8 cellular contexts compared by ENCODE assay signal in the genomic region with DNA sequence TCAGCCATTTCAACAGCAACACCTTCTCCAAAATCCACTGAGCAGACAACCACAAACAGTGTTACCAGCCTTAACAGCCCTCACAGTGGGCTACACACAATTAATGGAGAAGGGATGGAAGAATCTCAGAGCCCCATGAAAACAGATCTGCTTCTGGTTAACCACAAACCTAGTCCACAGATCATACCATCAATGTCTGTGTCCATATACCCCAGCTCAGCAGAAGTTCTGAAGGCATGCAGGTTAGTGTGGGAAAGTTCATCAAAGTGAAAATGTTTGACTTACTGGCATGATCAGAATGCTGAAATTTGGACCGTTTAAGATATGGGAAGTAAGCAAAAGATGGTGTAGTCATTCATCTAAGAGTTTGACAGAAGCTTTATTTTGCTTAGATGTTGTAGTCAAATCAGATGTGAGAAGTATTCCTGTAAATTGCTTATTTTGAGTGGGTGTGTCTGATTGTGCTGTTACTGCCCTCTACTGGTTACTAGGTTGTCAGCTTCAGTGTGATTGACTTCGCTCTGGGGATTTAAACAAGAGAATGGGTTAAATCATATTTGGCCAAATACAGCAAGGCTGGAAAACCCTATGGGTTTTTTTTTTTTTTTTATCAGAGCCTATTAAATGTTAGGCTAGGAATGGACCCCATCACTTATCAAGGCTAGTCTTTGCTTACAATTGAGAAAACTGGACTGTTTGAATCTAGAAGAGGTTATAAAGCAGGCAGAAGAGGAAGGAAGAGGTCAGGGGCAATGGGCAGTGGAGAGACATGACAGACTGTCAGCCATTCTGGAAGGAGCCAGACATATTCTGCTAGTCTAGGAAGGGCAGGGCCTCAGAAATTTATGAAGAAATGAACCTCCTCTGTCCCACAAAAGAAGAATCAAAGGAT.
DNase-seq lines count a peak whose midpoint lies in the region; ATAC-seq, FAIRE-seq and TF ChIP-seq lines count a peak whose summit lies in the region.

No MANE protein-coding gene starts in this region.

- TF ChIP-seq CTCF in A673 (conservative IDR thresholded peaks at IDR 0.05; ENCODE audit: low read depth, low read length) (peak; percentile 88), LNCAP (IDR thresholded peaks at IDR 0.05) (peak; percentile 50), esophagus squamous epithelium (IDR thresholded peaks at IDR 0.05) (peak; percentile 37 to 65 (median 51)), neutrophil (IDR thresholded peaks at IDR 0.05) (no peak)

- H3K9me3 ChIP-seq in A673 (ENCODE audit: low read depth, low read length, poor library complexity, severe bottlenecking), result no peaks in the 10 kb centered on the region
- H3K9me3 ChIP-seq in esophagus squamous epithelium, result no peaks in the 10 kb centered on the region
- H3K9me3 ChIP-seq in neutrophil, result no peaks in the 10 kb centered on the region

- POLR2A ChIA-PET in A673 (lab: Charles Lee; ENCODE audit: low non-redundant PET), result interaction anchor here (0.7 to 0.8 kb wide), 2 partner anchors 15 to 112 kb away, joined by 4 to 11 read pairs; no protein-coding TSS in a partner anchor

- CTCF ChIA-PET in A673 (lab: Charles Lee), result interaction anchor here (0.6 to 0.7 kb wide), 2 partner anchors 51 to 492 kb away, joined by 3 to 4 read pairs; no protein-coding TSS in a partner anchor

- peaks cover 3% of the 10 kb centered on the region for H3K9me3 Mint-ChIP-seq in T-helper 2 cell treated with Interferon-gamma antibody and Interleukin-4, amounts not matched to agents 5 μg/mL and 100 μg/mL, for 36 hours

- DNase-seq in A673 (ENCODE audit: low spot score) (peak; percentile 77), esophagus squamous epithelium (lab: John Stamatoyannopoulos, UW) (no peak), iPS-NIHi7 (ENCODE audit: extremely low spot score) (no peak)
- no peak for DNase-seq in T-helper 2 cell treated with Interferon-gamma antibody and Interleukin-4, amounts not matched to agents 5 μg/mL and 100 μg/mL, for 36 hours (ENCODE audit: low spot score)

- TF ChIP-seq POLR2A in esophagus squamous epithelium (IDR thresholded peaks at IDR 0.05), result no peak

- peak; percentile 93 for FAIRE-seq in G401.6 (lab: Jason Lieb, UNC)

- H3K4me3 Mint-ChIP-seq in T-helper 2 cell treated with Interferon-gamma antibody and Interleukin-4, amounts not matched to agents 5 μg/mL and 100 μg/mL, for 36 hours, result no peak overlapping the region

- no peak for ATAC-seq in GM18517 (IDR thresholded peaks at IDR 0.05; ENCODE audit: unreplicated experiment)

- no peak overlapping the region for H3K4me3 ChIP-seq in A673 (ENCODE audit: low read depth, low read length, poor library complexity, severe bottlenecking)
- H3K4me3 ChIP-seq in esophagus squamous epithelium, result no peak overlapping the region
- H3K4me3 ChIP-seq in neutrophil (ENCODE audit: low read depth in 1 of 2, low read length in 1 of 2), result no peak overlapping the region

- WGBS in esophagus squamous epithelium, 2 donors, result 21% methylated on average over 2 of the region's 2 CpGs

- H3K36me3 Mint-ChIP-seq in T-helper 2 cell treated with Interferon-gamma antibody and Interleukin-4, amounts not matched to agents 5 μg/mL and 100 μg/mL, for 36 hours (ENCODE audit: low read depth), result peaks cover 36% of the 10 kb centered on the region

- no TSS peak for BruUV-seq in A673 (replicated peaks; lab: Mats Ljungman, UMichigan)

- H3K36me3 ChIP-seq in A673 (ENCODE audit: insufficient read depth, low read length, poor library complexity, severe bottlenecking), result peaks cover 19% of the 10 kb centered on the region
- H3K36me3 ChIP-seq in esophagus squamous epithelium, result peaks cover 0 to 11% (median 0%) of the 10 kb centered on the region in 3 donors
- peaks cover 9% of the 10 kb centered on the region for H3K36me3 ChIP-seq in neutrophil

- H3K27me3 ChIP-seq in A673 (replicated peaks; ENCODE audit: insufficient read depth, low read depth, low read length, poor library complexity), result no peaks in the 10 kb centered on the region
- no peaks in the 10 kb centered on the region for H3K27me3 ChIP-seq in esophagus squamous epithelium
- H3K27me3 ChIP-seq in neutrophil, result no peaks in the 10 kb centered on the region

- H3K4me1 Mint-ChIP-seq in T-helper 2 cell treated with Interferon-gamma antibody and Interleukin-4, amounts not matched to agents 5 μg/mL and 100 μg/mL, for 36 hours (ENCODE audit: low read depth), result peaks cover 35% of the 10 kb centered on the region

- intact Hi-C loops in A673 (cut with micrococcal nuclease; ENCODE audit: unreplicated experiment), result loop anchor here (5.0 kb wide), 1 partner anchor 198 kb away; a partner anchor contains a TSS
- intact Hi-C loops in esophagus squamous epithelium (cut with DNase I), result no loop called here

- H3K4me1 ChIP-seq in A673 (ENCODE audit: insufficient read depth, low read length, poor library complexity, severe bottlenecking), result peaks cover 14% of the 10 kb centered on the region
- H3K4me1 ChIP-seq in esophagus squamous epithelium, result no peaks in the 10 kb centered on the region
- H3K4me1 ChIP-seq in neutrophil (ENCODE audit: control insufficient read depth in 1 of 2, insufficient read depth in 1 of 2, low read depth in 1 of 2, low read length in 1 of 2), result peaks cover 0 to 12% of the 10 kb centered on the region in 2 experiments

- H3K27me3 Mint-ChIP-seq in T-helper 2 cell treated with Interferon-gamma antibody and Interleukin-4, amounts not matched to agents 5 μg/mL and 100 μg/mL, for 36 hours (ENCODE audit: low read depth), result no peaks in the 10 kb centered on the region

- peak overlapping the region; percentile 45 for H3K27ac Mint-ChIP-seq in T-helper 2 cell treated with Interferon-gamma antibody and Interleukin-4, amounts not matched to agents 5 μg/mL and 100 μg/mL, for 36 hours

- H3K27ac ChIP-seq in A673 (ENCODE audit: low read depth, low read length, poor library complexity, severe bottlenecking), result no peak overlapping the region
- no peak overlapping the region for H3K27ac ChIP-seq in esophagus squamous epithelium
- H3K27ac ChIP-seq in neutrophil, result peak overlapping the region; percentile 51
